ENCODE assay signal across 8 cellular contexts in genomic region chr2:221571108-221571390, GRCh38. TPM values are rescaled to one million over a fixed set of nuclear protein-coding genes. Genes with fewer than 3 reads are reported as not detected.
DNase-seq lines count a peak whose midpoint lies in the region; ATAC-seq and TF ChIP-seq lines count a peak whose summit lies in the region.

No MANE protein-coding gene starts in this region.

- TF ChIP-seq CTCF in esophagus squamous epithelium (IDR thresholded peaks at IDR 0.05) (no peak), prostate gland (IDR thresholded peaks at IDR 0.05) (no peak)

- peak; percentile 1 for ATAC-seq in GM19438 (IDR thresholded peaks at IDR 0.05; ENCODE audit: low read depth, unreplicated experiment)
- no peak for ATAC-seq in GM18511 (IDR thresholded peaks at IDR 0.05; ENCODE audit: unreplicated experiment)
- ATAC-seq in GM21825 (IDR thresholded peaks at IDR 0.05; ENCODE audit: unreplicated experiment): no peak

- H3K27ac ChIP-seq in esophagus squamous epithelium: peak overlapping the region in 1 of 4 donors; percentile 88
- no peak overlapping the region for H3K27ac ChIP-seq in prostate gland

- H3K4me1 ChIP-seq in esophagus squamous epithelium (peaks cover 13 to 54% (median 15%) of the 10 kb centered on the region in 3 donors), prostate gland (replicated peaks) (no peaks in the 10 kb centered on the region)

- TF ChIP-seq POLR2A in esophagus squamous epithelium (IDR thresholded peaks at IDR 0.05): no peak
- no peak for TF ChIP-seq POLR2A in prostate gland (IDR thresholded peaks at IDR 0.05)

- peak; percentile 23 to 26 for DNase-seq in activated CD4-positive, alpha-beta T cell treated with anti-CD3 and anti-CD28 coated beads for 4 hours
- no peak for DNase-seq in esophagus squamous epithelium (lab: John Stamatoyannopoulos, UW)
- DNase-seq in prostate gland (ENCODE audit: low spot score): no peak
- DNase-seq in NCI-H1930 (lab: John Stamatoyannopoulos, UW): no peak
- DNase-seq in UCSD-AML1 (lab: John Stamatoyannopoulos, UW; ENCODE audit: unreplicated experiment): no peak

- H3K36me3 ChIP-seq in esophagus squamous epithelium: peaks cover 0 to 4% (median 0%) of the 10 kb centered on the region in 3 donors
- H3K36me3 ChIP-seq in prostate gland: no peaks in the 10 kb centered on the region

- 0 to 1% methylated on average over 2 to 14 of the region's 18 CpGs for WGBS in esophagus squamous epithelium, 2 donors
- WGBS in prostate gland: under 1% methylated on average over 15 of the region's 18 CpGs

- H3K4me3 ChIP-seq in esophagus squamous epithelium: peak overlapping the region; percentile 70 to 87 (median 79)
- H3K4me3 ChIP-seq in prostate gland: peak overlapping the region; percentile 58 to 61

- peaks cover 0 to 77% (median 9%) of the 10 kb centered on the region in 4 donors for H3K27me3 ChIP-seq in esophagus squamous epithelium
- no peaks in the 10 kb centered on the region for H3K27me3 ChIP-seq in prostate gland (replicated peaks; ENCODE audit: insufficient read depth)

- H3K9me3 ChIP-seq in esophagus squamous epithelium: no peaks in the 10 kb centered on the region
- H3K9me3 ChIP-seq in prostate gland: no peaks in the 10 kb centered on the region

- intact Hi-C loops in esophagus squamous epithelium (cut with DNase I) (loop anchor here (5.0 to 10.0 kb wide), 2 partner anchors 884 to 1826 kb away; no protein-coding TSS in a partner anchor), prostate gland (cut with DNase I) (loop anchor here (5.0 to 10.0 kb wide), 3 partner anchors 129 to 1656 kb away; no protein-coding TSS in a partner anchor)

RNA-seq across cellular contexts. Expression of gene EPHA4, which starts 1.1 kb away (rescaled TPM):
- total RNA-seq in esophagus squamous epithelium (10 to 100 TPM in 3 of 4 donors, 1 to 10 TPM in 1; 5.9 to 30.3 (median 25.2) TPM), prostate gland (10 to 100 TPM; 12.0 to 88.8 TPM)

Comparison
In these comparisons a context has a peak if more than half of its experiments do, and no peak if none do; other contexts are left out.
1. DNase-seq: peak in activated CD4-positive, alpha-beta T cell treated with anti-CD3 and anti-CD28 coated beads for 4 hours (2 of 2); none in esophagus squamous epithelium (single experiment), prostate gland (single experiment), NCI-H1930 (0 of 2) and UCSD-AML1 (single experiment).